ENCODE assay signal across 1 cellular context in the genomic region with DNA sequence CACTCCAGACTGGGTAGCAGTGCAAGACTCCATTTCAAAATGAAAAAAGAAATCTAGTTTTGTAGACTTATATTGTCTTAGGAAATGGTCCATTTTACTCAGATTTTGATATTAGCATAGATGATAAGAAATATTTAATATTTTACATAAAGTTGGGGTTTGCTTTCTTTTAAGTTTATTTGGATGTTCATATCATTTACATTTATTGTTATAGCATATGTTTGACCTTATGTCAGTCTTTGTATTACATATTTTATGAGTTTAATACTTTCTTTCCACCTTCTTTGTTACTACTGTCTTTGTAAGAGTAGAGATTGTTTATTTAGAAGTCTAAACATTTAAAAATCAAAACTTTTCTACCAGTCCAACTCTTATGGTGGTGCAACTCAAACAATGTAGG.
TF ChIP-seq lines count a peak whose summit lies in the region.

No MANE protein-coding gene starts in this region.

TF ChIP-seq in K562, 482 proteins besides CTCF, POLR2A, EP300 and RAD21 (continued from another document):
- TF ChIP-seq, protein P1, sequence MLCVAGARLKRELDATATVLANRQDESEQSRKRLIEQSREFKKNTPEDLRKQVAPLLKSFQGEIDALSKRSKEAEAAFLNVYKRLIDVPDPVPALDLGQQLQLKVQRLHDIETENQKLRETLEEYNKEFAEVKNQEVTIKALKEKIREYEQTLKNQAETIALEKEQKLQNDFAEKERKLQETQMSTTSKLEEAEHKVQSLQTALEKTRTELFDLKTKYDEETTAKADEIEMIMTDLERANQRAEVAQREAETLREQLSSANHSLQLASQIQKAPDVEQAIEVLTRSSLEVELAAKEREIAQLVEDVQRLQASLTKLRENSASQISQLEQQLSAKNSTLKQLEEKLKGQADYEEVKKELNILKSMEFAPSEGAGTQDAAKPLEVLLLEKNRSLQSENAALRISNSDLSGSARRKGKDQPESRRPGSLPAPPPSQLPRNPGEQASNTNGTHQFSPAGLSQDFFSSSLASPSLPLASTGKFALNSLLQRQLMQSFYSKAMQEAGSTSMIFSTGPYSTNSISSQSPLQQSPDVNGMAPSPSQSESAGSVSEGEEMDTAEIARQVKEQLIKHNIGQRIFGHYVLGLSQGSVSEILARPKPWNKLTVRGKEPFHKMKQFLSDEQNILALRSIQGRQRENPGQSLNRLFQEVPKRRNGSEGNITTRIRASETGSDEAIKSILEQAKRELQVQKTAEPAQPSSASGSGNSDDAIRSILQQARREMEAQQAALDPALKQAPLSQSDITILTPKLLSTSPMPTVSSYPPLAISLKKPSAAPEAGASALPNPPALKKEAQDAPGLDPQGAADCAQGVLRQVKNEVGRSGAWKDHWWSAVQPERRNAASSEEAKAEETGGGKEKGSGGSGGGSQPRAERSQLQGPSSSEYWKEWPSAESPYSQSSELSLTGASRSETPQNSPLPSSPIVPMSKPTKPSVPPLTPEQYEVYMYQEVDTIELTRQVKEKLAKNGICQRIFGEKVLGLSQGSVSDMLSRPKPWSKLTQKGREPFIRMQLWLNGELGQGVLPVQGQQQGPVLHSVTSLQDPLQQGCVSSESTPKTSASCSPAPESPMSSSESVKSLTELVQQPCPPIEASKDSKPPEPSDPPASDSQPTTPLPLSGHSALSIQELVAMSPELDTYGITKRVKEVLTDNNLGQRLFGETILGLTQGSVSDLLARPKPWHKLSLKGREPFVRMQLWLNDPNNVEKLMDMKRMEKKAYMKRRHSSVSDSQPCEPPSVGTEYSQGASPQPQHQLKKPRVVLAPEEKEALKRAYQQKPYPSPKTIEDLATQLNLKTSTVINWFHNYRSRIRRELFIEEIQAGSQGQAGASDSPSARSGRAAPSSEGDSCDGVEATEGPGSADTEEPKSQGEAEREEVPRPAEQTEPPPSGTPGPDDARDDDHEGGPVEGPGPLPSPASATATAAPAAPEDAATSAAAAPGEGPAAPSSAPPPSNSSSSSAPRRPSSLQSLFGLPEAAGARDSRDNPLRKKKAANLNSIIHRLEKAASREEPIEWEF (CRISPR knock-in tag; IDR thresholded peaks at IDR 0.05): no peak
- no peak for TF ChIP-seq ZNF24 (IDR thresholded peaks at IDR 0.05)
